8 cellular contexts compared by ENCODE assay signal in genomic region chr19:21463449-21464105, GRCh38. TPM values are rescaled to one million over a fixed set of nuclear protein-coding genes. Genes with fewer than 3 reads are reported as not detected.
DNase-seq lines count a peak whose midpoint lies in the region; ATAC-seq and TF ChIP-seq lines count a peak whose summit lies in the region.

No MANE protein-coding gene starts in this region.

- H3K9me3 Mint-ChIP-seq in HFFc6, result peaks cover 49% of the 10 kb centered on the region

- peaks cover 40% of the 10 kb centered on the region for H3K9me3 ChIP-seq in KOPT-K1 (ENCODE audit: insufficient read depth, low read length, poor library complexity, severe bottlenecking)
- no peaks in the 10 kb centered on the region for H3K9me3 ChIP-seq in sigmoid colon

- peak overlapping the region; percentile 77 for H3K27ac ChIP-seq in KOPT-K1 (ENCODE audit: low read depth, low read length, poor library complexity, severe bottlenecking)
- H3K27ac ChIP-seq in sigmoid colon, result no peak overlapping the region

- no peaks in the 10 kb centered on the region for H3K4me1 Mint-ChIP-seq in HFFc6 (ENCODE audit: low read depth)

- peaks cover 5% of the 10 kb centered on the region for H3K36me3 Mint-ChIP-seq in HFFc6 (ENCODE audit: low read depth)

- peak; percentile 88 for DNase-seq in DMS79 treated with DMSO at 0.1 percent for 48 hours (lab: John Stamatoyannopoulos, UW)
- DNase-seq in activated T-cell treated with anti-CD3 and anti-CD28 coated beads for 48 hours (ENCODE audit: low read depth), result peak; percentile 47
- peak; percentile 65 for DNase-seq in left ventricle myocardium superior
- DNase-seq in renal cortical epithelial cell (ENCODE audit: low read depth), result peak; percentile 27
- no peak for DNase-seq in NCI-H446 (lab: John Stamatoyannopoulos, UW)
- no peak for DNase-seq in HFFc6
- DNase-seq in sigmoid colon, result no peak

- peaks cover 25% of the 10 kb centered on the region for H3K36me3 ChIP-seq in KOPT-K1 (ENCODE audit: insufficient read depth, low read length)
- no peaks in the 10 kb centered on the region for H3K36me3 ChIP-seq in sigmoid colon

- 4 to 33% methylated on average over 38 of the region's 38 CpGs for WGBS in sigmoid colon, 2 donors

- H3K27ac Mint-ChIP-seq in HFFc6, result no peak overlapping the region

- no peak for TF ChIP-seq EP300 in sigmoid colon (IDR thresholded peaks at IDR 0.05)

- peaks cover 0 to 15% (median 6%) of the 10 kb centered on the region in 3 donors for H3K27me3 ChIP-seq in sigmoid colon

- no peak overlapping the region for H3K4me3 Mint-ChIP-seq in HFFc6

- intact Hi-C loops in left ventricle myocardium superior (cut with micrococcal nuclease), result no loop called here
- intact Hi-C loops in sigmoid colon (cut with DNase I), result no loop called here

- no peaks in the 10 kb centered on the region for H3K4me1 ChIP-seq in sigmoid colon

- ATAC-seq in left ventricle myocardium superior, result peak; percentile 100

- no peaks in the 10 kb centered on the region; the same call in 1 of the 2 replicates for H3K27me3 Mint-ChIP-seq in HFFc6 (ENCODE audit: insufficient read depth)

- no peak overlapping the region for H3K4me3 ChIP-seq in sigmoid colon

- TF ChIP-seq CTCF in HFFc6 (IDR thresholded peaks at IDR 0.05) (no peak), sigmoid colon (IDR thresholded peaks at IDR 0.05) (no peak)

- no peak for TF ChIP-seq POLR2A in sigmoid colon (IDR thresholded peaks at IDR 0.05)

RNA-seq across cellular contexts. Expression of gene ZNF429, which starts 41.8 kb away (rescaled TPM):
- total RNA-seq in left ventricle myocardium superior (6.5 TPM), renal cortical epithelial cell (4.2 and 10.8 TPM in 2 replicates), sigmoid colon (10 to 100 TPM; 10.9 to 15.7 (median 12.5) TPM)
- total RNA-seq in HFFc6 (2021; fragmentation: NEBNext Ultra II Directional; extraction: Animal tissue kit (Norgen Biotek cat#: 25700)), result 1 to 10 TPM; 5.4 to 7.6 (median 6.7) TPM
- polyA plus RNA-seq in sigmoid colon, result 1 to 10 TPM; 6.5 to 8.5 (median 7.8) TPM

Comparison
In these comparisons a context has a peak if more than half of its experiments do, and no peak if none do; other contexts are left out.
1. DNase-seq: peak in DMS79 treated with DMSO at 0.1 percent for 48 hours (single experiment), activated T-cell treated with anti-CD3 and anti-CD28 coated beads for 48 hours (single experiment), left ventricle myocardium superior (single experiment) and renal cortical epithelial cell (single experiment); none in NCI-H446 (0 of 2), HFFc6 (single experiment) and sigmoid colon (single experiment).